Comparison of ENCODE assay signal across 11 cellular contexts in the genomic region with DNA sequence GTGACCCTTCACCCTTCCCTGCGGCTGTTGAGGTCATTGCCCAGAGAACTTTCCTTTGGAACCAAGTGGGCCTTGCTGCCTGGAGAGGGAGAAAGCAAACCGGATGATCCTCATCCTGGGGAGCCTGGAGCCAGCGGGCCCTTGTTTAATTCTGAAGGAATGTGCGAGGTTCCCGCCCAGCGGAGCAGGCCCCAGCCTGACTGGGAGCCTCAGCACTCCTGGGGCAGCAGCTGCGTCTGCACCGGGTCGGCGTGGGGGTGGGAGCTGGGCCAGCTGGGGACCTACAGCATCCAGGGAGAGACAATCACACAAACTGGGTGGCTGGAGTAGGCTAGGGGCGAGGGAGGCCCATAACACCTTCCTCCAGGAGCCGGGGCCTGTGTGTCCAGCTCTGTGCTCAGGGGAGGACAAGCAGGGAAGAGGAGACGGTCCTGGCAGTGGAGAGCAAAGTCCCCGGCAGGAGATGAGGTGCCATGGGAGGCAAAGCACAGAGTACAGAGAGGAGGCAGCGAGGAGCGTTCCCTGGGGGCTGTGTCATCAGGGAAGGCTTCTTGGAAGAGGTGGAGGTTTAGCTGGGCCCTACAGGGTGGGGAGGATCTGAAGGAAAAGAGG.
DNase-seq lines count a peak whose midpoint lies in the region; ATAC-seq lines count a peak whose summit lies in the region.
"Had no signal": no experiment of that assay in that cellular context is flagged by ENCODE, and none has a peak within 500 bp of the region (broad histone marks: within the 10 kb centered on the region; RNA-seq: fewer than 3 reads in every experiment).

No MANE protein-coding gene starts in this region.

- H3K27me3 ChIP-seq in esophagus (ENCODE audit: control insufficient read depth in 1 of 2, insufficient read depth in 2 of 2, low read length in 2 of 2) (no peaks in the 10 kb centered on the region), mesenchymal stem cell (ENCODE audit: control insufficient read depth in 1 of 2, insufficient read depth in 1 of 2, low read length in 2 of 2) (no peaks in the 10 kb centered on the region)
- no peaks in the 10 kb centered on the region for H3K27me3 ChIP-seq in CD4-positive, alpha-beta memory T cell (ENCODE audit: insufficient read depth, low read length)

- peak overlapping the region in 1 of 2 experiments; percentile 6 for H3K14ac ChIP-seq in mesenchymal stem cell (ENCODE audit: low read length in 2 of 2)

- peak overlapping the region; percentile 69 to 90 for H3K27ac ChIP-seq in esophagus (ENCODE audit: low read depth in 2 of 2, low read length in 1 of 2)
- H3K27ac ChIP-seq in mesenchymal stem cell (ENCODE audit: low read length, poor library complexity, severe bottlenecking) = peak overlapping the region; percentile 48
- no peak overlapping the region for H3K27ac ChIP-seq in CD4-positive, alpha-beta memory T cell (ENCODE audit: low read depth, low read length)

- DNase-seq in HPDE6-E6E7 (ENCODE audit: extremely low spot score) (peak; percentile 44), mesenchymal stem cell (peak; percentile 50), stromal cell of bone marrow (ENCODE audit: low read depth) (peak; percentile 26), T-helper 1 cell (no peak), Ammon's horn (ENCODE audit: low spot score) (no peak)
- no peak for DNase-seq in CD4-positive, alpha-beta memory T cell
- DNase-seq: activated gamma-delta T cell treated with Interleukin-2 at 50 U/mL for 16 hours, erythroblast, NCI-H1417 had no signal

- H2BK120ac ChIP-seq in mesenchymal stem cell (ENCODE audit: low read depth, low read length) = peak overlapping the region; percentile 90

- peak overlapping the region; percentile 74 for H2BK15ac ChIP-seq in mesenchymal stem cell (ENCODE audit: low read depth, poor library complexity, severe bottlenecking)

- no peak overlapping the region for H3K4me3 ChIP-seq in esophagus (ENCODE audit: low read depth in 1 of 2, low read length in 2 of 2)
- no peak overlapping the region for H3K4me3 ChIP-seq in mesenchymal stem cell (ENCODE audit: insufficient read depth in 1 of 2, low read depth in 1 of 2, low read length in 2 of 2)
- no peak overlapping the region for H3K4me3 ChIP-seq in CD4-positive, alpha-beta memory T cell (ENCODE audit: low read length in 2 of 2)

- peak overlapping the region; percentile 80 for H3K9ac ChIP-seq in mesenchymal stem cell (ENCODE audit: low read length)

- peak overlapping the region; percentile 6 for H2AFZ ChIP-seq in mesenchymal stem cell (ENCODE audit: low read depth, low read length)

- H3K79me1 ChIP-seq in mesenchymal stem cell (replicated peaks; ENCODE audit: low read length, poor library complexity, severe bottlenecking) = no peaks in the 10 kb centered on the region

- H3K4me1 Mint-ChIP-seq in CD4-positive, alpha-beta memory T cell = no peaks in the 10 kb centered on the region

- H2BK5ac ChIP-seq in mesenchymal stem cell (ENCODE audit: low read depth, low read length, poor library complexity, severe bottlenecking) = no peak overlapping the region

- no peaks in the 10 kb centered on the region for H3K27me3 Mint-ChIP-seq in CD4-positive, alpha-beta memory T cell

- H3K9me3 Mint-ChIP-seq in CD4-positive, alpha-beta memory T cell = peaks cover 0 to 13% (median 6%) of the 10 kb centered on the region in 8 donors

- no peaks in the 10 kb centered on the region for H3K36me3 ChIP-seq in esophagus (ENCODE audit: control insufficient read depth in 2 of 2, insufficient read depth in 2 of 2, low read length in 1 of 2)
- no peaks in the 10 kb centered on the region for H3K36me3 ChIP-seq in mesenchymal stem cell (ENCODE audit: control insufficient read depth in 1 of 2, insufficient read depth in 2 of 2, low read depth in 1 of 2, low read length in 2 of 2)
- H3K36me3 ChIP-seq in CD4-positive, alpha-beta memory T cell (ENCODE audit: insufficient read depth, low read length) = no peaks in the 10 kb centered on the region

- peak overlapping the region; percentile 90 to 94 for H3K4ac ChIP-seq in mesenchymal stem cell (ENCODE audit: low read depth in 1 of 2, low read length in 2 of 2)

- no peaks in the 10 kb centered on the region for H3K36me3 Mint-ChIP-seq in CD4-positive, alpha-beta memory T cell

- intact Hi-C loops in CD4-positive, alpha-beta memory T cell (cut with micrococcal nuclease) = no loop called here

- CTCF ChIA-PET in CD4-positive, alpha-beta memory T cell (lab: Charles Lee; ENCODE audit: partially characterized antibody) = no interaction called here

- no peak for ATAC-seq in GM18517 (IDR thresholded peaks at IDR 0.05; ENCODE audit: unreplicated experiment)

- H3K23ac ChIP-seq in mesenchymal stem cell (ENCODE audit: low read length in 2 of 2) = no peak overlapping the region

- no peak overlapping the region for H3K4me2 ChIP-seq in mesenchymal stem cell (ENCODE audit: low read length, poor library complexity, severe bottlenecking)

- peak overlapping the region; percentile 79 for H4K91ac ChIP-seq in mesenchymal stem cell (ENCODE audit: low read length)

- H2BK12ac ChIP-seq in mesenchymal stem cell (ENCODE audit: low read length in 2 of 2) = peak overlapping the region; percentile 92 to 95

- POLR2A ChIA-PET in CD4-positive, alpha-beta memory T cell (lab: Charles Lee; ENCODE audit: partially characterized antibody) = no interaction called here

- peak overlapping the region; percentile 96 for H4K8ac ChIP-seq in mesenchymal stem cell (ENCODE audit: low read length)

- H3K18ac ChIP-seq in mesenchymal stem cell (ENCODE audit: low read depth in 1 of 2, low read length in 2 of 2) = peak overlapping the region; percentile 78 to 97

- no peak overlapping the region for H3K4me3 Mint-ChIP-seq in CD4-positive, alpha-beta memory T cell

- peaks cover 4 to 22% of the 10 kb centered on the region in 2 donors for H3K4me1 ChIP-seq in esophagus (ENCODE audit: control insufficient read depth in 2 of 2, insufficient read depth in 2 of 2, low read length in 1 of 2)
- H3K4me1 ChIP-seq in mesenchymal stem cell (ENCODE audit: control insufficient read depth, insufficient read depth, low read depth, low read length) = peaks cover 38% of the 10 kb centered on the region
- H3K4me1 ChIP-seq in CD4-positive, alpha-beta memory T cell (ENCODE audit: insufficient read depth, low read length) = no peaks in the 10 kb centered on the region

- WGBS in esophagus, 2 donors = 28 to 49% methylated on average over 16 of the region's 16 CpGs
- 37% methylated on average over 16 of the region's 16 CpGs for WGBS in mesenchymal stem cell

- no peak overlapping the region for H3K27ac Mint-ChIP-seq in CD4-positive, alpha-beta memory T cell

- peak overlapping the region; percentile 71 for H2AK5ac ChIP-seq in mesenchymal stem cell (ENCODE audit: low read length, severe bottlenecking)

- H3K9me3 ChIP-seq in esophagus (ENCODE audit: control insufficient read depth in 2 of 2, insufficient read depth in 1 of 2, low read depth in 1 of 2, low read length in 1 of 2) = no peaks in the 10 kb centered on the region
- H3K9me3 ChIP-seq in mesenchymal stem cell (ENCODE audit: control insufficient read depth, low read length) = no peaks in the 10 kb centered on the region
- H3K9me3 ChIP-seq in CD4-positive, alpha-beta memory T cell (ENCODE audit: control insufficient read depth in 1 of 2, low read length in 2 of 2) = no peaks in the 10 kb centered on the region

Comparison
In these comparisons a context has a peak if more than half of its experiments do, and no peak if none do; other contexts are left out.
1. DNase-seq: peak in HPDE6-E6E7 (single experiment), mesenchymal stem cell (single experiment) and stromal cell of bone marrow (single experiment); none in T-helper 1 cell (0 of 5), Ammon's horn (single experiment) and CD4-positive, alpha-beta memory T cell (0 of 5).